10 cellular contexts compared by ENCODE assay signal in genomic region chr16:82192665-82193064, GRCh38. TPM values are rescaled to one million over a fixed set of nuclear protein-coding genes. Genes with fewer than 3 reads are reported as not detected.
A peak's percentile ranks its signal among the peaks of the same experiment; 100 is the strongest.
DNase-seq lines count a peak whose midpoint lies in the region; ATAC-seq and TF ChIP-seq lines count a peak whose summit lies in the region.
"Had no signal": no experiment of that assay in that cellular context is flagged by ENCODE, and none has a peak within 500 bp of the region (broad histone marks: within the 10 kb centered on the region; RNA-seq: fewer than 3 reads in every experiment).

No MANE protein-coding gene starts in this region.

- H3K4me3 Mint-ChIP-seq in activated CD4-positive, alpha-beta T cell treated with anti-CD3 and anti-CD28 coated beads, Interleukin-2, amount 10 ng/mL, durations not matched to agents 24 days and 14 days, result peak overlapping the region; percentile 41
- H3K4me3 Mint-ChIP-seq in stimulated activated effector memory CD8-positive, alpha-beta T cell treated with anti-CD3 and anti-CD28 coated beads, Interleukin-12 subunit alpha, Interleukin-12 subunit beta, amount 100 ng/mL, for 72 hours, result peak overlapping the region; percentile 3
- H3K4me3 Mint-ChIP-seq in chondrocyte (ENCODE audit: unreplicated experiment), result no peak overlapping the region

- H3K27me3 ChIP-seq in RWPE2 (ENCODE audit: insufficient read depth, poor library complexity, severe bottlenecking) (no peaks in the 10 kb centered on the region), uterus (no peaks in the 10 kb centered on the region)

- H3K27ac Mint-ChIP-seq in activated CD4-positive, alpha-beta T cell treated with anti-CD3 and anti-CD28 coated beads, Interleukin-2, amount 10 ng/mL, durations not matched to agents 24 days and 14 days, result peak overlapping the region; percentile 89
- H3K27ac Mint-ChIP-seq in stimulated activated effector memory CD8-positive, alpha-beta T cell treated with anti-CD3 and anti-CD28 coated beads, Interleukin-12 subunit alpha, Interleukin-12 subunit beta, amount 100 ng/mL, for 72 hours, result peak overlapping the region; percentile 53
- no peak overlapping the region for H3K27ac Mint-ChIP-seq in chondrocyte (ENCODE audit: unreplicated experiment)

- ATAC-seq in RWPE2 (ENCODE audit: low read depth) (peak; percentile 95), HG03457 (IDR thresholded peaks at IDR 0.05; ENCODE audit: unreplicated experiment) (no peak)
- ATAC-seq in stimulated activated effector memory CD8-positive, alpha-beta T cell treated with anti-CD3 and anti-CD28 coated beads, Interleukin-12 subunit alpha, Interleukin-12 subunit beta, amount 100 ng/mL, for 72 hours, result peak; percentile 98

- no peaks in the 10 kb centered on the region for H3K36me3 Mint-ChIP-seq in activated CD4-positive, alpha-beta T cell treated with anti-CD3 and anti-CD28 coated beads, Interleukin-2, amount 10 ng/mL, durations not matched to agents 24 days and 14 days (ENCODE audit: low read depth)
- no peaks in the 10 kb centered on the region for H3K36me3 Mint-ChIP-seq in stimulated activated effector memory CD8-positive, alpha-beta T cell treated with anti-CD3 and anti-CD28 coated beads, Interleukin-12 subunit alpha, Interleukin-12 subunit beta, amount 100 ng/mL, for 72 hours
- H3K36me3 Mint-ChIP-seq in chondrocyte (ENCODE audit: low read depth), result no peaks in the 10 kb centered on the region

- intact Hi-C loops in activated CD4-positive, alpha-beta T cell treated with anti-CD3 and anti-CD28 coated beads, Interleukin-2, amount 10 ng/mL, durations not matched to agents 24 days and 14 days (cut with micrococcal nuclease), result loop anchor here (1.0 to 5.0 kb wide), 2 partner anchors 22 to 460 kb away; partner anchors contain the start of gene MPHOSPH6
- intact Hi-C loops in uterus (cut with DNase I; ENCODE audit: low total_unique reads), result no loop called here

- peaks cover 3% of the 10 kb centered on the region for H3K9me3 Mint-ChIP-seq in activated CD4-positive, alpha-beta T cell treated with anti-CD3 and anti-CD28 coated beads, Interleukin-2, amount 10 ng/mL, durations not matched to agents 24 days and 14 days
- H3K9me3 Mint-ChIP-seq in stimulated activated effector memory CD8-positive, alpha-beta T cell treated with anti-CD3 and anti-CD28 coated beads, Interleukin-12 subunit alpha, Interleukin-12 subunit beta, amount 100 ng/mL, for 72 hours, result no peaks in the 10 kb centered on the region
- H3K9me3 Mint-ChIP-seq in chondrocyte (ENCODE audit: low read depth), result no peaks in the 10 kb centered on the region

- H3K9me3 ChIP-seq in RWPE2 (ENCODE audit: severe bottlenecking), result no peaks in the 10 kb centered on the region
- H3K9me3 ChIP-seq in uterus, result no peaks in the 10 kb centered on the region
- H3K9me3 ChIP-seq: BE2C had no signal

- no peak for TF ChIP-seq POLR2A in uterus (IDR thresholded peaks at IDR 0.05)

- H3K36me3 ChIP-seq in RWPE2 (ENCODE audit: low read depth), result no peaks in the 10 kb centered on the region
- H3K36me3 ChIP-seq in uterus, result no peaks in the 10 kb centered on the region
- H3K36me3 ChIP-seq: BE2C had no signal

- H3K27me3 Mint-ChIP-seq in activated CD4-positive, alpha-beta T cell treated with anti-CD3 and anti-CD28 coated beads, Interleukin-2, amount 10 ng/mL, durations not matched to agents 24 days and 14 days, result peaks cover 7% of the 10 kb centered on the region
- peaks cover 42% of the 10 kb centered on the region for H3K27me3 Mint-ChIP-seq in chondrocyte (ENCODE audit: low read depth)

- peaks cover 21% of the 10 kb centered on the region for H3K4me1 Mint-ChIP-seq in activated CD4-positive, alpha-beta T cell treated with anti-CD3 and anti-CD28 coated beads, Interleukin-2, amount 10 ng/mL, durations not matched to agents 24 days and 14 days
- peaks cover 15% of the 10 kb centered on the region for H3K4me1 Mint-ChIP-seq in stimulated activated effector memory CD8-positive, alpha-beta T cell treated with anti-CD3 and anti-CD28 coated beads, Interleukin-12 subunit alpha, Interleukin-12 subunit beta, amount 100 ng/mL, for 72 hours
- H3K4me1 Mint-ChIP-seq in chondrocyte (ENCODE audit: low read depth), result no peaks in the 10 kb centered on the region

- H3K4me1 ChIP-seq in RWPE2 (ENCODE audit: insufficient read depth, poor library complexity, severe bottlenecking), result peaks cover 19% of the 10 kb centered on the region
- no peaks in the 10 kb centered on the region for H3K4me1 ChIP-seq in uterus
- H3K4me1 ChIP-seq: BE2C had no signal

- H3K27ac ChIP-seq in RWPE2 (ENCODE audit: poor library complexity, severe bottlenecking), result peak overlapping the region; percentile 41
- no peak overlapping the region for H3K27ac ChIP-seq in uterus

- TF ChIP-seq CTCF in RWPE2 (IDR thresholded peaks at IDR 0.05; ENCODE audit: poor library complexity, severe bottlenecking) (no peak), uterus (IDR thresholded peaks at IDR 0.05) (no peak), chondrocyte (IDR thresholded peaks at IDR 0.05) (no peak)

- DNase-seq in activated CD4-positive, alpha-beta T cell treated with anti-CD3 and anti-CD28 coated beads, Interleukin-2, amount 10 ng/mL, durations not matched to agents 24 days and 14 days, result peak; percentile 77
- no peak for DNase-seq in activated CD4-positive, alpha-beta T cell treated with anti-CD3 and anti-CD28 coated beads for 4 hours
- DNase-seq in RWPE2 (ENCODE audit: low spot score), result no peak
- peak; percentile 61 for DNase-seq in fibroblast of gingiva (ENCODE audit: low read depth)
- DNase-seq in stimulated activated effector memory CD8-positive, alpha-beta T cell treated with anti-CD3 and anti-CD28 coated beads, Interleukin-12 subunit alpha, Interleukin-12 subunit beta, amount 100 ng/mL, for 72 hours (ENCODE audit: low spot score in 2 of 2), result peak in 1 of 2 donors; percentile 49
- DNase-seq in uterus, result no peak
- DNase-seq in chondrocyte (ENCODE audit: low spot score), result no peak
- DNase-seq: BE2C, glutamatergic neuron had no signal

- H3K4me3 ChIP-seq in RWPE2 (ENCODE audit: severe bottlenecking) (no peak overlapping the region), uterus (no peak overlapping the region)

RNA-seq across cellular contexts. Expression of gene MPHOSPH6, which starts 22.6 kb away (rescaled TPM):
- total RNA-seq in activated CD4-positive, alpha-beta T cell treated with anti-CD3 and anti-CD28 coated beads, Interleukin-2, amount 10 ng/mL, durations not matched to agents 24 days and 14 days, result 54.1 and 54.8 TPM in 2 replicates
- 10 to 100 TPM; 18.4 to 55.6 (median 29.8) TPM for total RNA-seq in uterus
- total RNA-seq in chondrocyte, result 13.5 to 23.8 TPM (median 14.6 TPM) in 3 replicates

Comparison
In these comparisons a context has a peak if more than half of its experiments do, and no peak if none do; other contexts are left out.
1. DNase-seq: peak in activated CD4-positive, alpha-beta T cell treated with anti-CD3 and anti-CD28 coated beads, Interleukin-2, amount 10 ng/mL, durations not matched to agents 24 days and 14 days (single experiment) and fibroblast of gingiva (single experiment); none in activated CD4-positive, alpha-beta T cell treated with anti-CD3 and anti-CD28 coated beads for 4 hours (0 of 2), RWPE2 (single experiment), uterus (0 of 2) and chondrocyte (single experiment).